In genomic region chr12:2687058-2687457, GRCh38 we compare ENCODE assay signal across 27 cellular contexts.
"Had no signal": no experiment of that assay in that cellular context is flagged by ENCODE, and none has a peak within 500 bp of the region (broad histone marks: within the 10 kb centered on the region; RNA-seq: fewer than 3 reads in every experiment).

No MANE protein-coding gene starts in this region.

- H3K36me3 Mint-ChIP-seq: naive B cell had no signal

- H3K4me3 Mint-ChIP-seq: effector memory CD8-positive, alpha-beta T cell; immature natural killer cell; mesothelial cell of epicardium; natural killer cell treated with Interleukin-12 subunit alpha and Interleukin-12 subunit beta and Interleukin-15 and Interleukin-18, amount 100 ng/mL, for 72 hours had no signal

- H3K27ac Mint-ChIP-seq: effector memory CD8-positive, alpha-beta T cell; mesothelial cell of epicardium; natural killer cell treated with Interleukin-12 subunit alpha and Interleukin-12 subunit beta and Interleukin-15 and Interleukin-18, amount 100 ng/mL, for 72 hours had no signal

- H3K9me3 ChIP-seq: colonic mucosa, mucosa of descending colon, neutrophil, prostate gland, right atrium auricular region, stomach, thyroid gland, vagina had no signal

- H3K4me1 ChIP-seq: colonic mucosa, parathyroid adenoma, prostate gland had no signal

- H3K27me3 Mint-ChIP-seq: effector memory CD8-positive, alpha-beta T cell; naive B cell; natural killer cell treated with Interleukin-12 subunit alpha and Interleukin-12 subunit beta and Interleukin-15 and Interleukin-18, amount 100 ng/mL, for 72 hours had no signal

- H3K27ac ChIP-seq: colonic mucosa, neutrophil, parathyroid adenoma, prostate gland, right atrium auricular region, stomach, thyroid gland, vagina had no signal

- H3K4me3 ChIP-seq: colonic mucosa, mucosa of descending colon, prostate gland, right atrium auricular region, smooth muscle cell, stomach, thyroid gland, vagina had no signal

- ATAC-seq: effector memory CD8-positive, alpha-beta T cell; left ventricle myocardium superior; mucosa of descending colon; natural killer cell treated with Interleukin-12 subunit alpha and Interleukin-12 subunit beta and Interleukin-15 and Interleukin-18, amount 100 ng/mL, for 72 hours; sciatic nerve had no signal

- DNase-seq: colonic mucosa; dermis blood vessel endothelial cell; effector memory CD8-positive, alpha-beta T cell; erythroblast; hypothalamus; immature natural killer cell; left ventricle myocardium superior; mesenchymal stem cell; mucosa of descending colon; naive B cell; stimulated activated CD4-positive, alpha-beta T cell treated with anti-CD3 and anti-CD28 coated beads, Interleukin-12 subunit alpha, Interleukin-12 subunit beta, amount 100 ng/mL, for 4 hours; stimulated activated CD4-positive, alpha-beta T cell treated with anti-CD3 and anti-CD28 coated beads, Interleukin-1b, Interleukin-23, amount 100 ng/mL, for 48 hours; stimulated activated CD4-positive, alpha-beta T cell treated with anti-CD3 and anti-CD28 coated beads, Interleukin-4, amount 100 ng/mL, for 1 hour; stimulated activated CD8-positive, alpha-beta memory T cell treated with anti-CD3 and anti-CD28 coated beads, Interleukin-4, amount 100 ng/mL, for 48 hours; stimulated activated naive CD4-positive, alpha-beta T cell treated with Interleukin-2 at 50 U/mL for 16 hours; stomach; thyroid gland; trophoblast cell had no signal

- H3K36me3 ChIP-seq: colonic mucosa, neutrophil, prostate gland, thyroid gland, vagina had no signal

- H3K9me3 Mint-ChIP-seq: effector memory CD8-positive, alpha-beta T cell; mesothelial cell of epicardium had no signal

- H3K27me3 ChIP-seq: colonic mucosa, right atrium auricular region, thyroid gland, vagina had no signal
